ENCODE assay signal across 24 cellular contexts in genomic region chr5:154663424-154663823, GRCh38.
"Had no signal": no experiment of that assay in that cellular context is flagged by ENCODE, and none has a peak within 500 bp of the region (broad histone marks: within the 10 kb centered on the region; RNA-seq: fewer than 3 reads in every experiment).

No MANE protein-coding gene starts in this region.

- DNase-seq: cerebellar nuclear complex; dermis blood vessel endothelial cell; effector CD4-positive, alpha-beta T cell; effector memory CD4-positive, alpha-beta T cell; foreskin keratinocyte; head of caudate nucleus; heart right ventricle; hippocampal formation; left cardiac atrium; left lung; left ventricle myocardium superior; lower lobe of right lung; mesenchymal stem cell; mucosa of descending colon had no signal

- H3K27me3 ChIP-seq: dorsolateral prefrontal cortex, esophagus muscularis mucosa, foreskin keratinocyte, gastroesophageal sphincter, heart right ventricle, left lung had no signal

- H3K4me1 Mint-ChIP-seq: mesothelial cell of epicardium had no signal

- H3K36me3 ChIP-seq: esophagus muscularis mucosa, gastroesophageal sphincter, heart right ventricle, left lung, lower lobe of right lung had no signal

- FAIRE-seq: colon, endothelial cell of umbilical vein, frontal cortex, islet of Langerhans, keratinocyte had no signal

- H3K27ac ChIP-seq: coronary artery, dorsolateral prefrontal cortex, esophagus muscularis mucosa, foreskin keratinocyte, gastroesophageal sphincter, heart right ventricle, left lung, lower lobe of right lung had no signal

- H3K4me1 ChIP-seq: esophagus muscularis mucosa, foreskin keratinocyte, gastroesophageal sphincter, heart right ventricle, left lung, lower lobe of right lung had no signal

- H3K4me3 ChIP-seq: coronary artery, dorsolateral prefrontal cortex, esophagus muscularis mucosa, gastroesophageal sphincter, heart right ventricle, left lung, lower lobe of right lung, mucosa of descending colon had no signal

- H3K4me3 Mint-ChIP-seq: mesothelial cell of epicardium had no signal

- ATAC-seq: gastroesophageal sphincter, heart right ventricle, left cardiac atrium, left lung, left ventricle myocardium superior, lower lobe of right lung, mucosa of descending colon had no signal
